In genomic region chr15:51227967-51228783, GRCh38 we compare ENCODE assay signal across 10 cellular contexts.
A peak's percentile ranks its signal among the peaks of the same experiment; 100 is the strongest.
DNase-seq lines count a peak whose midpoint lies in the region; ATAC-seq and TF ChIP-seq lines count a peak whose summit lies in the region.
"Had no signal": no experiment of that assay in that cellular context is flagged by ENCODE, and none has a peak within 500 bp of the region (broad histone marks: within the 10 kb centered on the region; RNA-seq: fewer than 3 reads in every experiment).

No MANE protein-coding gene starts in this region.

- H3K27me3 ChIP-seq in HL-60 (ENCODE audit: insufficient read depth, poor library complexity, severe bottlenecking) (no peaks in the 10 kb centered on the region), right cardiac atrium (ENCODE audit: control insufficient read depth, insufficient read depth) (no peaks in the 10 kb centered on the region)
- H3K27me3 ChIP-seq in CD8-positive, alpha-beta T cell (ENCODE audit: insufficient read depth, low read length): no peaks in the 10 kb centered on the region

- no peaks in the 10 kb centered on the region for H3K36me3 Mint-ChIP-seq in CD8-positive, alpha-beta T cell
- H3K36me3 Mint-ChIP-seq: brain had no signal

- TF ChIP-seq CTCF in HL-60 (IDR thresholded peaks at IDR 0.05; ENCODE audit: insufficient read depth, low read length): no peak
- no peak for TF ChIP-seq CTCF in CD8-positive, alpha-beta T cell (IDR thresholded peaks at IDR 0.05)

- no peaks in the 10 kb centered on the region for H3K9me3 Mint-ChIP-seq in CD8-positive, alpha-beta T cell
- H3K9me3 Mint-ChIP-seq: brain had no signal

- intact Hi-C loops in right cardiac atrium (cut with DNase I): loop anchor here in 1 of 4 donors (10.0 kb wide), 1 partner anchor 157 kb away; no protein-coding TSS in a partner anchor
- intact Hi-C loops in CD8-positive, alpha-beta T cell (cut with DNase I, micrococcal nuclease): no loop called here

- H3K4me3 ChIP-seq in HL-60 (replicated peaks; ENCODE audit: insufficient read depth, low read length) (no peak overlapping the region), right cardiac atrium (ENCODE audit: low read length) (no peak overlapping the region)
- H3K4me3 ChIP-seq in CD8-positive, alpha-beta T cell (ENCODE audit: low read depth, low read length): no peak overlapping the region

- ATAC-seq in GM21515 (IDR thresholded peaks at IDR 0.05; ENCODE audit: unreplicated experiment) (peak; percentile 85), right cardiac atrium (peak; percentile 47 to 80)
- ATAC-seq in CD8-positive, alpha-beta T cell: no peak

- H3K4me1 Mint-ChIP-seq in CD8-positive, alpha-beta T cell (ENCODE audit: low read depth): no peaks in the 10 kb centered on the region
- H3K4me1 Mint-ChIP-seq: brain had no signal

- POLR2A ChIA-PET in CD8-positive, alpha-beta T cell (lab: Charles Lee): no interaction called here

- CTCF ChIA-PET in CD8-positive, alpha-beta T cell (lab: Charles Lee): no interaction called here

- H3K36me3 ChIP-seq in CD8-positive, alpha-beta T cell (ENCODE audit: insufficient read depth, low read length): no peaks in the 10 kb centered on the region

- peak overlapping the region; percentile 49 for H3K27ac ChIP-seq in HL-60 (replicated peaks)
- H3K27ac ChIP-seq in right cardiac atrium (ENCODE audit: low read length): no peak overlapping the region
- H3K27ac ChIP-seq in CD8-positive, alpha-beta T cell (ENCODE audit: low read depth, low read length): no peak overlapping the region

- DNase-seq in NCI-H1436 (lab: John Stamatoyannopoulos, UW): peak; percentile 21
- DNase-seq in NCI-H1436 treated with DMSO at 0.1 percent for 48 hours (lab: John Stamatoyannopoulos, UW): no peak
- DNase-seq in HL-60 (ENCODE audit: low read depth in 1 of 2, low spot score in 1 of 2): peak; percentile 52 to 77
- DNase-seq in UCSD-AML1 (lab: John Stamatoyannopoulos, UW; ENCODE audit: unreplicated experiment): peak; percentile 25
- DNase-seq in right cardiac atrium: peak in 2 of 3 donors; percentile 19 to 47
- DNase-seq in CD8-positive, alpha-beta T cell: no peak
- no peak for DNase-seq in OCI-M2 (lab: John Stamatoyannopoulos, UW; ENCODE audit: unreplicated experiment)

- 46% methylated on average over 3 of the region's 3 CpGs for WGBS in right cardiac atrium

- no peaks in the 10 kb centered on the region for H3K9me3 ChIP-seq in right cardiac atrium (ENCODE audit: control insufficient read depth, low read length)
- no peaks in the 10 kb centered on the region for H3K9me3 ChIP-seq in CD8-positive, alpha-beta T cell (ENCODE audit: low read length)

- H3K27ac Mint-ChIP-seq in CD8-positive, alpha-beta T cell: no peak overlapping the region
- H3K27ac Mint-ChIP-seq: B cell, brain had no signal

- peaks cover 7% of the 10 kb centered on the region for H3K27me3 Mint-ChIP-seq in CD8-positive, alpha-beta T cell (ENCODE audit: low read depth)
- H3K27me3 Mint-ChIP-seq: brain had no signal

- no peak overlapping the region for H3K4me3 Mint-ChIP-seq in CD8-positive, alpha-beta T cell
- H3K4me3 Mint-ChIP-seq: B cell, brain had no signal

- H3K4me1 ChIP-seq in right cardiac atrium (ENCODE audit: control insufficient read depth, insufficient read depth, low read length): no peaks in the 10 kb centered on the region
- no peaks in the 10 kb centered on the region for H3K4me1 ChIP-seq in CD8-positive, alpha-beta T cell (ENCODE audit: insufficient read depth, low read length)

Comparison
In these comparisons a context has a peak if more than half of its experiments do, and no peak if none do; other contexts are left out.
1. DNase-seq: peak in NCI-H1436 (single experiment), HL-60 (2 of 2), UCSD-AML1 (single experiment) and right cardiac atrium (2 of 3); none in NCI-H1436 treated with DMSO at 0.1 percent for 48 hours (single experiment), CD8-positive, alpha-beta T cell (0 of 7) and OCI-M2 (single experiment).